Comparison of ENCODE assay signal across 8 cellular contexts in the genomic region with DNA sequence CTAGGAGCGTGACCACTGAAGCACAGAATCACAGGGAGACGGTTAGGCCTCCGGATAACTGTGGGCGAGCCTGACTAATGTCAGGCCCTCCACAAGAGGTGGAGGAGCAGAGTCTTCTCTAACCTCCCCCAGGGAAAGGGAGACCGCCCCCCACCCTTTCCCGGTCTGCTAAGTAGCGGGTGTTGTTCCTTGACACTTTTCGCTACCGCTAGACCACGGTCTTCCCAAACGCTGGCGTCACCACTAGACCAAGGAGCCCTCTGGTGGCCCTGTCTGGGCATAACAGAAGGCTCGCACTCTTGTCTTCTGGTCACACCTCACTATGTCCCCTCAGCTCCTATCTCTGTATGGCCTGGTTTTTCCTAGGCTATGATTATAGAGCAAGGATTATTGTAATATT. TPM values are rescaled to one million over a fixed set of nuclear protein-coding genes. Genes with fewer than 3 reads are reported as not detected.
DNase-seq lines count a peak whose midpoint lies in the region; ATAC-seq, FAIRE-seq and TF ChIP-seq lines count a peak whose summit lies in the region.
"Not testable (repeated sequence)": the region's sequence is repeated elsewhere in the genome, so short reads cannot be mapped to it uniquely, and the experiment has no call there.

No MANE protein-coding gene starts in this region.

- H3K36me3 ChIP-seq in NT2/D1 (ENCODE audit: insufficient read depth, insufficient read length, low read length) (peaks cover 82% of the 10 kb centered on the region), HepG2 (replicated peaks in 1 of 2; ENCODE audit: control insufficient read depth in 1 of 2, insufficient read depth in 2 of 2, low read length in 2 of 2) (peaks cover 13 to 57% of the 10 kb centered on the region in 2 experiments), tibial nerve (peaks cover 5 to 95% (median 28%) of the 10 kb centered on the region in 3 donors)
- H3K36me3 ChIP-seq in parathyroid adenoma (ENCODE audit: control insufficient read depth, insufficient read depth, low read length): not testable (repeated sequence)

- H3K27me3 ChIP-seq in NT2/D1 (ENCODE audit: insufficient read depth, insufficient read length); HepG2 (ENCODE audit: control insufficient read depth in 1 of 2, insufficient read depth in 2 of 2, low read length in 2 of 2); parathyroid adenoma (ENCODE audit: control insufficient read depth, insufficient read depth, low read length); tibial nerve: not testable (repeated sequence)

- FAIRE-seq in HepG2 (lab: Jason Lieb, UNC): not testable (repeated sequence)

- H3K27ac Mint-ChIP-seq in activated CD4-positive, alpha-beta memory T cell treated with anti-CD3 and anti-CD28 coated beads for 36 hours: not testable (repeated sequence)

- not testable (repeated sequence) for H3K4me1 ChIP-seq in NT2/D1 (ENCODE audit: insufficient read depth, insufficient read length); parathyroid adenoma
- H3K4me1 ChIP-seq in HepG2 (ENCODE audit: insufficient read depth, low read length) (peaks cover 19% of the 10 kb centered on the region), tibial nerve (peaks cover 0 to 20% (median 11%) of the 10 kb centered on the region in 4 donors)

- not testable (repeated sequence) for TF ChIP-seq EP300 in HepG2 (IDR thresholded peaks at IDR 0.05; ENCODE audit: low read depth in 2 of 2, low read length in 2 of 2); HepG2 (CRISPR knock-in tag; IDR thresholded peaks at IDR 0.05; ENCODE audit: borderline replicate concordance); tibial nerve (IDR thresholded peaks at IDR 0.05)

- H2AFZ ChIP-seq in HepG2 (ENCODE audit: low read length); parathyroid adenoma: not testable (repeated sequence)

- in situ Hi-C loops in HepG2 (cut with HindIII; ENCODE audit: extremely low pct_ligation_motif_present, low pct_unique_long_range_greater_than_20kb): not testable (repeated sequence)

- not testable (repeated sequence) for H3K4me2 ChIP-seq in HepG2 (ENCODE audit: low read depth, low read length); parathyroid adenoma (ENCODE audit: low read length)

- TF ChIP-seq CTCF in cardiac fibroblast (IDR thresholded peaks at IDR 0.05; ENCODE audit: low read depth, low read length): peak; percentile 29
- peak; percentile 4 for TF ChIP-seq CTCF in foreskin fibroblast (IDR thresholded peaks at IDR 0.05; ENCODE audit: low read depth, low read length)
- TF ChIP-seq CTCF in HepG2 (CRISPR knock-in tag; IDR thresholded peaks at IDR 0.05): peak; percentile 66
- peak; percentile 69 for TF ChIP-seq CTCF in parathyroid adenoma (IDR thresholded peaks at IDR 0.05)
- peak; percentile 10 to 33 (median 27) for TF ChIP-seq CTCF in tibial nerve (IDR thresholded peaks at IDR 0.05)

- not testable (repeated sequence) for H3K27ac ChIP-seq in HepG2 (ENCODE audit: extremely low read length, insufficient read depth, low read length); parathyroid adenoma; tibial nerve

- H3K79me2 ChIP-seq in HepG2 (ENCODE audit: insufficient read depth, low read length) (peaks cover 15% of the 10 kb centered on the region), parathyroid adenoma (peaks cover 31% of the 10 kb centered on the region)

- BruUV-seq in HepG2 (replicated peaks; lab: Mats Ljungman, UMichigan): not testable (repeated sequence)

- TF ChIP-seq POLR2A in HepG2 (IDR thresholded peaks at IDR 0.05; ENCODE audit: insufficient read depth in 1 of 2, low read depth in 2 of 2, low read length in 2 of 2); tibial nerve (IDR thresholded peaks at IDR 0.05): not testable (repeated sequence)

- H3K36me3 Mint-ChIP-seq in activated CD4-positive, alpha-beta memory T cell treated with anti-CD3 and anti-CD28 coated beads for 36 hours: peaks cover 83% of the 10 kb centered on the region

- DNase-seq in COR-L47 (lab: John Stamatoyannopoulos, UW): peak; percentile 22
- DNase-seq in NT2/D1 (ENCODE audit: low read depth, low spot score): peak; percentile 20
- peak; percentile 29 for DNase-seq in activated CD4-positive, alpha-beta memory T cell treated with anti-CD3 and anti-CD28 coated beads for 36 hours
- DNase-seq in cardiac fibroblast (ENCODE audit: low read depth in 2 of 2): peak; percentile 31 to 45
- peak in 1 of 2 donors; percentile 47 for DNase-seq in foreskin fibroblast
- DNase-seq in HepG2 (ENCODE audit: low spot score): not testable (repeated sequence)
- peak in 1 of 2 donors; percentile 16 for DNase-seq in tibial nerve (ENCODE audit: low spot score in 2 of 2)

- intact Hi-C loops in activated CD4-positive, alpha-beta memory T cell treated with anti-CD3 and anti-CD28 coated beads for 36 hours (cut with micrococcal nuclease); HepG2 (cut with micrococcal nuclease; ENCODE audit: unreplicated experiment): not testable (repeated sequence)

- WGBS in HepG2 (ENCODE audit: low lambda C conversion rate): 91% methylated on average over 13 of the region's 13 CpGs
- 43 to 52% methylated on average over 13 of the region's 13 CpGs for WGBS in tibial nerve, 2 donors

- not testable (repeated sequence) for ATAC-seq in HepG2

- not testable (repeated sequence) for H3K27me3 Mint-ChIP-seq in activated CD4-positive, alpha-beta memory T cell treated with anti-CD3 and anti-CD28 coated beads for 36 hours

- H3K9me3 ChIP-seq in NT2/D1 (ENCODE audit: insufficient read depth, low read length); HepG2 (ENCODE audit: low read length); parathyroid adenoma (ENCODE audit: control insufficient read depth, low read length); tibial nerve: not testable (repeated sequence)

- CTCF ChIA-PET in activated CD4-positive, alpha-beta memory T cell treated with anti-CD3 and anti-CD28 coated beads for 36 hours (lab: Charles Lee): not testable (repeated sequence)
- CTCF ChIA-PET in HepG2 (lab: Yijun Ruan, JAX; ENCODE audit: low intra/inter-chr PET ratio, low total read pairs): interaction anchor here (2.4 kb wide), 1 partner anchor 129 kb away, joined by 11 read pairs; the partner anchor contains the start of gene ZNF274

- H3K4me3 Mint-ChIP-seq in activated CD4-positive, alpha-beta memory T cell treated with anti-CD3 and anti-CD28 coated beads for 36 hours: not testable (repeated sequence)

- not testable (repeated sequence) for H3K9me3 Mint-ChIP-seq in activated CD4-positive, alpha-beta memory T cell treated with anti-CD3 and anti-CD28 coated beads for 36 hours

- not testable (repeated sequence) for H3K4me3 ChIP-seq in NT2/D1 (ENCODE audit: insufficient read length, low read depth); cardiac fibroblast (replicated peaks in 1 of 2; ENCODE audit: low read depth in 2 of 2, low read length in 2 of 2); foreskin fibroblast (ENCODE audit: low read depth in 1 of 2, low read length in 2 of 2); HepG2 (replicated peaks in 1 of 3; ENCODE audit: insufficient read depth in 1 of 3, low read depth in 2 of 3, low read length in 3 of 3); parathyroid adenoma (ENCODE audit: low read depth, low read length); tibial nerve

- H3K9ac ChIP-seq in NT2/D1 (ENCODE audit: insufficient read length, low read depth); HepG2 (ENCODE audit: insufficient read depth, low read depth, low read length); parathyroid adenoma: not testable (repeated sequence)

- peaks cover 29% of the 10 kb centered on the region for H3K4me1 Mint-ChIP-seq in activated CD4-positive, alpha-beta memory T cell treated with anti-CD3 and anti-CD28 coated beads for 36 hours (ENCODE audit: low read depth)

- TF ChIP-seq RAD21 in HepG2 (CRISPR knock-in tag; IDR thresholded peaks at IDR 0.05): peak; percentile 58; the same call in 1 of the 2 replicates

- POLR2A ChIA-PET in activated CD4-positive, alpha-beta memory T cell treated with anti-CD3 and anti-CD28 coated beads for 36 hours (lab: Charles Lee); HepG2 (lab: Yijun Ruan, JAX): not testable (repeated sequence)

- H4K20me1 ChIP-seq in HepG2 (ENCODE audit: insufficient read depth, low read length): not testable (repeated sequence)

RNA-seq across cellular contexts. Expression of gene ERVK3-1, which starts 5.5 kb away (rescaled TPM):
- 10 to 100 TPM; 37.1 to 42.3 TPM for total RNA-seq in activated CD4-positive, alpha-beta memory T cell treated with anti-CD3 and anti-CD28 coated beads for 36 hours
- total RNA-seq in HepG2 (2016; rRNA removed; fragmentation: Illumina TruSeq; extraction: Trizol) (38.7 and 39.5 TPM in 2 replicates), tibial nerve (10 to 100 TPM; 30.0 to 59.2 (median 45.9) TPM)
- total RNA-seq in HepG2 (2016; cell fraction: cytosol; rRNA removed; fragmentation: Illumina TruSeq; extraction: Trizol; ENCODE audit: low read depth): 10.6 and 10.8 TPM in 2 replicates
- total RNA-seq in HepG2 (2016; cell fraction: insoluble cytoplasmic fraction; rRNA removed; fragmentation: Illumina TruSeq; extraction: Trizol): 41.5 and 44.3 TPM in 2 replicates
- total RNA-seq in HepG2 (2016; cell fraction: membrane; rRNA removed; fragmentation: Illumina TruSeq; extraction: Trizol): 15.6 and 18.0 TPM in 2 replicates
- 51.9 and 53.4 TPM in 2 replicates for total RNA-seq in HepG2 (2016; cell fraction: nucleus; rRNA removed; fragmentation: Illumina TruSeq; extraction: Trizol)
- 28.5 and 31.5 TPM in 2 replicates for polyA plus RNA-seq in HepG2 (2011; rRNA removed)
- 15.3 and 19.4 TPM in 2 replicates for polyA plus RNA-seq in HepG2 (2011; cell fraction: cytosol; rRNA removed)
- polyA plus RNA-seq in HepG2 (2011; cell fraction: nucleus; rRNA removed): 62.5 and 78.5 TPM in 2 replicates
- polyA plus RNA-seq in HepG2 (2012): 27.8 and 28.4 TPM in 2 replicates
- polyA plus RNA-seq in HepG2 (2016; cell fraction: cytosol; fragmentation: Illumina TruSeq; extraction: Trizol; ENCODE audit: low read depth): 7.8 and 11.0 TPM in 2 replicates
- polyA plus RNA-seq in HepG2 (2016; cell fraction: insoluble cytoplasmic fraction; fragmentation: Illumina TruSeq; extraction: Trizol; ENCODE audit: low read depth): 45.4 and 56.5 TPM in 2 replicates
- 14.2 and 16.8 TPM in 2 replicates for polyA plus RNA-seq in HepG2 (2016; cell fraction: membrane; fragmentation: Illumina TruSeq; extraction: Trizol; ENCODE audit: low read depth)
- 103 and 124 TPM in 2 replicates for polyA plus RNA-seq in HepG2 (2016; cell fraction: nucleus; fragmentation: Illumina TruSeq; extraction: Trizol; ENCODE audit: insufficient read depth, low read depth)
- polyA minus RNA-seq in HepG2 (2011; rRNA and poly(A)+ RNA removed; ENCODE audit: low replicate concordance): 14.6 and 39.2 TPM in 2 replicates
- polyA minus RNA-seq in HepG2 (2011; cell fraction: cytosol; rRNA and poly(A)+ RNA removed): 2.7 and 5.5 TPM in 2 replicates
- 73.4 and 89.9 TPM in 2 replicates for polyA minus RNA-seq in HepG2 (2011; cell fraction: nucleus; rRNA and poly(A)+ RNA removed)

RNA-seq across cellular contexts. Expression of gene ZSCAN22, which starts 16.1 kb away (rescaled TPM):
- 1 to 10 TPM; 3.1 to 3.3 TPM for total RNA-seq in activated CD4-positive, alpha-beta memory T cell treated with anti-CD3 and anti-CD28 coated beads for 36 hours
- 2.5 and 3.1 TPM in 2 replicates for total RNA-seq in HepG2 (2016; rRNA removed; fragmentation: Illumina TruSeq; extraction: Trizol)
- total RNA-seq in HepG2 (2016; cell fraction: cytosol; rRNA removed; fragmentation: Illumina TruSeq; extraction: Trizol; ENCODE audit: low read depth): 0.30 and 0.44 TPM in 2 replicates
- 2.2 and 3.2 TPM in 2 replicates for total RNA-seq in HepG2 (2016; cell fraction: insoluble cytoplasmic fraction; rRNA removed; fragmentation: Illumina TruSeq; extraction: Trizol)
- total RNA-seq in HepG2 (2016; cell fraction: membrane; rRNA removed; fragmentation: Illumina TruSeq; extraction: Trizol): 1.3 TPM in 2 replicates
- total RNA-seq in HepG2 (2016; cell fraction: nucleus; rRNA removed; fragmentation: Illumina TruSeq; extraction: Trizol): 1.8 and 2.3 TPM in 2 replicates
- 3.5 and 3.6 TPM in 2 replicates for polyA plus RNA-seq in HepG2 (2011; rRNA removed)
- 2.1 and 2.5 TPM in 2 replicates for polyA plus RNA-seq in HepG2 (2011; cell fraction: cytosol; rRNA removed)
- polyA plus RNA-seq in HepG2 (2011; cell fraction: nucleus; rRNA removed): 2.6 and 2.7 TPM in 2 replicates
- polyA plus RNA-seq in HepG2 (2012): 0.98 and 1.5 TPM in 2 replicates
- polyA plus RNA-seq in HepG2 (2016; cell fraction: cytosol; fragmentation: Illumina TruSeq; extraction: Trizol; ENCODE audit: low read depth): 0.28 and 0.33 TPM in 2 replicates
- 1.6 and 1.9 TPM in 2 replicates for polyA plus RNA-seq in HepG2 (2016; cell fraction: insoluble cytoplasmic fraction; fragmentation: Illumina TruSeq; extraction: Trizol; ENCODE audit: low read depth)
- 0.57 and 0.63 TPM in 2 replicates for polyA plus RNA-seq in HepG2 (2016; cell fraction: membrane; fragmentation: Illumina TruSeq; extraction: Trizol; ENCODE audit: low read depth)
- 2.4 and 3.1 TPM in 2 replicates for polyA plus RNA-seq in HepG2 (2016; cell fraction: nucleus; fragmentation: Illumina TruSeq; extraction: Trizol; ENCODE audit: insufficient read depth, low read depth)
- 10.3 and 17.6 TPM in 2 replicates for polyA minus RNA-seq in HepG2 (2011; rRNA and poly(A)+ RNA removed; ENCODE audit: low replicate concordance)
- polyA minus RNA-seq in HepG2 (2011; cell fraction: cytosol; rRNA and poly(A)+ RNA removed): 1.9 and 2.6 TPM in 2 replicates
- polyA minus RNA-seq in HepG2 (2011; cell fraction: nucleus; rRNA and poly(A)+ RNA removed): 4.1 and 4.6 TPM in 2 replicates
- total RNA-seq in tibial nerve: 1 to 10 TPM; 2.2 to 4.8 (median 4.2) TPM

RNA-seq across cellular contexts. Expression of gene ZNF8, which starts 31.9 kb away (rescaled TPM):
- total RNA-seq in activated CD4-positive, alpha-beta memory T cell treated with anti-CD3 and anti-CD28 coated beads for 36 hours: 1 to 10 TPM; 3.7 to 3.9 TPM
- total RNA-seq in HepG2 (2016; rRNA removed; fragmentation: Illumina TruSeq; extraction: Trizol) (3.3 and 3.7 TPM in 2 replicates), tibial nerve (10 to 100 TPM in 1 of 4 donors, 1 to 10 TPM in 3; 8.0 to 11.2 (median 8.6) TPM)
- total RNA-seq in HepG2 (2016; cell fraction: cytosol; rRNA removed; fragmentation: Illumina TruSeq; extraction: Trizol; ENCODE audit: low read depth): 0.71 and 0.79 TPM in 2 replicates
- total RNA-seq in HepG2 (2016; cell fraction: insoluble cytoplasmic fraction; rRNA removed; fragmentation: Illumina TruSeq; extraction: Trizol): 3.4 TPM in 2 replicates
- 2.0 and 2.4 TPM in 2 replicates for total RNA-seq in HepG2 (2016; cell fraction: membrane; rRNA removed; fragmentation: Illumina TruSeq; extraction: Trizol)
- 3.9 and 4.3 TPM in 2 replicates for total RNA-seq in HepG2 (2016; cell fraction: nucleus; rRNA removed; fragmentation: Illumina TruSeq; extraction: Trizol)
- polyA plus RNA-seq in HepG2 (2011; rRNA removed): 3.0 and 3.1 TPM in 2 replicates
- polyA plus RNA-seq in HepG2 (2011; cell fraction: cytosol; rRNA removed): 1.5 and 1.8 TPM in 2 replicates
- 6.2 and 6.6 TPM in 2 replicates for polyA plus RNA-seq in HepG2 (2011; cell fraction: nucleus; rRNA removed)
- 1.3 and 1.6 TPM in 2 replicates for polyA plus RNA-seq in HepG2 (2012)
- 0.17 and 0.19 TPM in 2 replicates for polyA plus RNA-seq in HepG2 (2016; cell fraction: cytosol; fragmentation: Illumina TruSeq; extraction: Trizol; ENCODE audit: low read depth)
- 1.3 and 1.5 TPM in 2 replicates for polyA plus RNA-seq in HepG2 (2016; cell fraction: insoluble cytoplasmic fraction; fragmentation: Illumina TruSeq; extraction: Trizol; ENCODE audit: low read depth)
- polyA plus RNA-seq in HepG2 (2016; cell fraction: membrane; fragmentation: Illumina TruSeq; extraction: Trizol; ENCODE audit: low read depth): 0.41 and 0.56 TPM in 2 replicates
- 5.9 and 6.4 TPM in 2 replicates for polyA plus RNA-seq in HepG2 (2016; cell fraction: nucleus; fragmentation: Illumina TruSeq; extraction: Trizol; ENCODE audit: insufficient read depth, low read depth)
- 8.3 and 10.4 TPM in 2 replicates for polyA minus RNA-seq in HepG2 (2011; rRNA and poly(A)+ RNA removed; ENCODE audit: low replicate concordance)
- polyA minus RNA-seq in HepG2 (2011; cell fraction: cytosol; rRNA and poly(A)+ RNA removed): 4.0 and 4.8 TPM in 2 replicates
- 6.6 and 6.8 TPM in 2 replicates for polyA minus RNA-seq in HepG2 (2011; cell fraction: nucleus; rRNA and poly(A)+ RNA removed)

RNA-seq across cellular contexts. Expression of gene A1BG, which starts 42.6 kb away (rescaled TPM):
- total RNA-seq in activated CD4-positive, alpha-beta memory T cell treated with anti-CD3 and anti-CD28 coated beads for 36 hours: 10 to 100 TPM in 1 of 2 experiments, 1 to 10 TPM in 1; 9.9 to 12.9 TPM
- total RNA-seq in HepG2 (2016; rRNA removed; fragmentation: Illumina TruSeq; extraction: Trizol) (15.1 and 41.4 TPM in 2 replicates), tibial nerve (100 to 1,000 TPM in 1 of 4 donors, 10 to 100 TPM in 3; 86.1 to 165 (median 97.6) TPM)
- total RNA-seq in HepG2 (2016; cell fraction: cytosol; rRNA removed; fragmentation: Illumina TruSeq; extraction: Trizol; ENCODE audit: low read depth): 4.8 and 5.3 TPM in 2 replicates
- 10.3 and 47.9 TPM in 2 replicates for total RNA-seq in HepG2 (2016; cell fraction: insoluble cytoplasmic fraction; rRNA removed; fragmentation: Illumina TruSeq; extraction: Trizol)
- 6.5 and 6.7 TPM in 2 replicates for total RNA-seq in HepG2 (2016; cell fraction: membrane; rRNA removed; fragmentation: Illumina TruSeq; extraction: Trizol)
- total RNA-seq in HepG2 (2016; cell fraction: nucleus; rRNA removed; fragmentation: Illumina TruSeq; extraction: Trizol): 31.7 and 39.4 TPM in 2 replicates
- 14.7 and 49.8 TPM in 2 replicates for polyA plus RNA-seq in HepG2 (2011; rRNA removed)
- 18.1 and 24.4 TPM in 2 replicates for polyA plus RNA-seq in HepG2 (2011; cell fraction: cytosol; rRNA removed)
- polyA plus RNA-seq in HepG2 (2011; cell fraction: nucleus; rRNA removed): 63.3 and 113 TPM in 2 replicates
- 59.9 and 62.4 TPM in 2 replicates for polyA plus RNA-seq in HepG2 (2012)
- 4.3 and 5.6 TPM in 2 replicates for polyA plus RNA-seq in HepG2 (2016; cell fraction: cytosol; fragmentation: Illumina TruSeq; extraction: Trizol; ENCODE audit: low read depth)
- 11.3 and 14.4 TPM in 2 replicates for polyA plus RNA-seq in HepG2 (2016; cell fraction: insoluble cytoplasmic fraction; fragmentation: Illumina TruSeq; extraction: Trizol; ENCODE audit: low read depth)
- polyA plus RNA-seq in HepG2 (2016; cell fraction: membrane; fragmentation: Illumina TruSeq; extraction: Trizol; ENCODE audit: low read depth): 4.0 and 4.9 TPM in 2 replicates
- polyA plus RNA-seq in HepG2 (2016; cell fraction: nucleus; fragmentation: Illumina TruSeq; extraction: Trizol; ENCODE audit: insufficient read depth, low read depth): 43.5 and 59.5 TPM in 2 replicates
- 0.23 and 15.3 TPM in 2 replicates for polyA minus RNA-seq in HepG2 (2011; rRNA and poly(A)+ RNA removed; ENCODE audit: low replicate concordance)
- 3.8 and 9.5 TPM in 2 replicates for polyA minus RNA-seq in HepG2 (2011; cell fraction: cytosol; rRNA and poly(A)+ RNA removed)
- polyA minus RNA-seq in HepG2 (2011; cell fraction: nucleus; rRNA and poly(A)+ RNA removed): 6.4 and 10.7 TPM in 2 replicates

RNA-seq across cellular contexts. Expression of gene ZNF497, which starts 51.9 kb away (rescaled TPM):
- under 1 TPM; 0.31 to 0.93 TPM for total RNA-seq in activated CD4-positive, alpha-beta memory T cell treated with anti-CD3 and anti-CD28 coated beads for 36 hours
- total RNA-seq in HepG2 (2016; rRNA removed; fragmentation: Illumina TruSeq; extraction: Trizol) (1.1 and 1.9 TPM in 2 replicates), tibial nerve (1 to 10 TPM; 2.9 to 6.5 (median 3.9) TPM)
- 0.10 and 0.53 TPM in 2 replicates for total RNA-seq in HepG2 (2016; cell fraction: cytosol; rRNA removed; fragmentation: Illumina TruSeq; extraction: Trizol; ENCODE audit: low read depth)
- total RNA-seq in HepG2 (2016; cell fraction: insoluble cytoplasmic fraction; rRNA removed; fragmentation: Illumina TruSeq; extraction: Trizol): 1.4 and 1.9 TPM in 2 replicates
- total RNA-seq in HepG2 (2016; cell fraction: membrane; rRNA removed; fragmentation: Illumina TruSeq; extraction: Trizol): 0.76 and 0.77 TPM in 2 replicates
- 1.4 and 2.1 TPM in 2 replicates for total RNA-seq in HepG2 (2016; cell fraction: nucleus; rRNA removed; fragmentation: Illumina TruSeq; extraction: Trizol)
- polyA plus RNA-seq in HepG2 (2011; rRNA removed): 1.5 and 1.8 TPM in 2 replicates
- polyA plus RNA-seq in HepG2 (2011; cell fraction: cytosol; rRNA removed): 0.74 and 1.2 TPM in 2 replicates
- polyA plus RNA-seq in HepG2 (2011; cell fraction: nucleus; rRNA removed): 9.3 and 11.8 TPM in 2 replicates
- 0.83 and 1.1 TPM in 2 replicates for polyA plus RNA-seq in HepG2 (2012)
- 0.10 and 0.16 TPM in 2 replicates for polyA plus RNA-seq in HepG2 (2016; cell fraction: cytosol; fragmentation: Illumina TruSeq; extraction: Trizol; ENCODE audit: low read depth)
- polyA plus RNA-seq in HepG2 (2016; cell fraction: insoluble cytoplasmic fraction; fragmentation: Illumina TruSeq; extraction: Trizol; ENCODE audit: low read depth): 0.84 and 1.1 TPM in 2 replicates
- 0.37 and 0.49 TPM in 2 replicates for polyA plus RNA-seq in HepG2 (2016; cell fraction: membrane; fragmentation: Illumina TruSeq; extraction: Trizol; ENCODE audit: low read depth)
- 3.8 and 4.5 TPM in 2 replicates for polyA plus RNA-seq in HepG2 (2016; cell fraction: nucleus; fragmentation: Illumina TruSeq; extraction: Trizol; ENCODE audit: insufficient read depth, low read depth)
- polyA minus RNA-seq in HepG2 (2011; rRNA and poly(A)+ RNA removed; ENCODE audit: low replicate concordance): 3.8 and 4.0 TPM in 2 replicates
- 0.40 and 0.79 TPM in 2 replicates for polyA minus RNA-seq in HepG2 (2011; cell fraction: cytosol; rRNA and poly(A)+ RNA removed)
- polyA minus RNA-seq in HepG2 (2011; cell fraction: nucleus; rRNA and poly(A)+ RNA removed): 2.7 and 3.0 TPM in 2 replicates

Comparison
In these comparisons a context has a peak if more than half of its experiments do, and no peak if none do; other contexts are left out.
1. CTCF ChIP-seq: peak in every context shown above with its lines; median percentile 69 in parathyroid adenoma; 66 in HepG2; 29 in cardiac fibroblast; 27 in tibial nerve; 4 in foreskin fibroblast.